Comparison of ENCODE assay signal across 15 cellular contexts in the genomic region with DNA sequence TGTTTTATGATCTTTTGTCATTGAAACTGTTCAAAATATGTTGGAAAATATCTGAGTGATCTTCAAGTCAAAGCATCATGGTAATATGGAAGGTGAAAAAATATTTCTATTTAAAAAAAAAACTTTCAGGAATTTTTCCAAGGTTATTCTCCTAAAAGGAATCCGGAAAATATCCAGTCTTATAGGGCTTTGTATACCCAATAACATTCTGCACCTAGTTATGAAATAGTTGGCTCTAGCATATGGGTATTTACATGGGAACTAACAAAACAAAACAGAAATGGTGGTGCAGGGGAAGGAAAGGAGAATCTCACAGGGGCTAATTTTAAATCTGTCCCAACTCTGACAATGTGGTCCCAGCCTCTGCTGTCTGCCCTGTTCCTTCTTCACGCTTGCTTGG.
DNase-seq lines count a peak whose midpoint lies in the region; ATAC-seq, FAIRE-seq and TF ChIP-seq lines count a peak whose summit lies in the region.
"Had no signal": no experiment of that assay in that cellular context is flagged by ENCODE, and none has a peak within 500 bp of the region (broad histone marks: within the 10 kb centered on the region; RNA-seq: fewer than 3 reads in every experiment).

No MANE protein-coding gene starts in this region.

- no peaks in the 10 kb centered on the region for H3K36me3 Mint-ChIP-seq in activated T-cell treated with anti-CD3 and anti-CD28 coated beads, Interleukin-2, amount 50 U/mL, for 24 hours (ENCODE audit: low read depth)
- no peaks in the 10 kb centered on the region for H3K36me3 Mint-ChIP-seq in neural progenitor cell

- peaks cover 2% of the 10 kb centered on the region for H3K4me1 Mint-ChIP-seq in activated T-cell treated with anti-CD3 and anti-CD28 coated beads, Interleukin-2, amount 50 U/mL, for 24 hours (ENCODE audit: low read depth)
- H3K4me1 Mint-ChIP-seq in neural progenitor cell: peaks cover 23% of the 10 kb centered on the region

- H3K9me3 ChIP-seq in neural progenitor cell (ENCODE audit: low read depth) (no peaks in the 10 kb centered on the region), upper lobe of right lung (no peaks in the 10 kb centered on the region)
- H3K9me3 ChIP-seq: neutrophil had no signal

- no peaks in the 10 kb centered on the region for H3K27me3 ChIP-seq in neural progenitor cell
- H3K27me3 ChIP-seq in upper lobe of right lung: no peaks in the 10 kb centered on the region
- H3K27me3 ChIP-seq: neutrophil had no signal

- no peak overlapping the region for H2AFZ ChIP-seq in neural progenitor cell (replicated peaks)

- H3K9me3 Mint-ChIP-seq in activated T-cell treated with anti-CD3 and anti-CD28 coated beads, Interleukin-2, amount 50 U/mL, for 24 hours: no peaks in the 10 kb centered on the region
- H3K9me3 Mint-ChIP-seq in neural progenitor cell: no peaks in the 10 kb centered on the region
- H3K9me3 Mint-ChIP-seq: activated T-helper 2 cell treated with anti-CD3 and anti-CD28 coated beads, Interferon-gamma antibody, Interleukin-2, Interleukin-4, amounts not matched to agents 10 μg/mL and 5 μg/mL and 100 μg/mL, durations not matched to agents 14 hours and 24 hours and 36 hours had no signal

- peak overlapping the region; percentile 4 for H3K27ac Mint-ChIP-seq in activated T-cell treated with anti-CD3 and anti-CD28 coated beads, Interleukin-2, amount 50 U/mL, for 24 hours
- peak overlapping the region; percentile 69 for H3K27ac Mint-ChIP-seq in neural progenitor cell
- H3K27ac Mint-ChIP-seq: activated T-helper 2 cell treated with anti-CD3 and anti-CD28 coated beads, Interferon-gamma antibody, Interleukin-2, Interleukin-4, amounts not matched to agents 10 μg/mL and 5 μg/mL and 100 μg/mL, durations not matched to agents 14 hours and 24 hours and 36 hours had no signal

- H3K4me3 ChIP-seq in coronary artery: no peak overlapping the region
- H3K4me3 ChIP-seq in neural progenitor cell: no peak overlapping the region
- H3K4me3 ChIP-seq in upper lobe of right lung: no peak overlapping the region

- H3F3A ChIP-seq in neural progenitor cell (ENCODE audit: low read depth): no peaks in the 10 kb centered on the region

- no peak overlapping the region for H3K4me2 ChIP-seq in neural progenitor cell

- no peak for FAIRE-seq in RCC 7860 (lab: Jason Lieb, UNC)

- H3K27me3 Mint-ChIP-seq in activated T-cell treated with anti-CD3 and anti-CD28 coated beads, Interleukin-2, amount 50 U/mL, for 24 hours: no peaks in the 10 kb centered on the region
- H3K27me3 Mint-ChIP-seq in neural progenitor cell (ENCODE audit: insufficient read depth, low read depth): peaks cover 4% of the 10 kb centered on the region

- intact Hi-C loops in upper lobe of right lung (cut with DNase I): no loop called here

- no peaks in the 10 kb centered on the region for H4K20me1 ChIP-seq in neural progenitor cell (ENCODE audit: low read depth)

- no peaks in the 10 kb centered on the region for H3K36me3 ChIP-seq in neural progenitor cell
- H3K36me3 ChIP-seq in upper lobe of right lung: no peaks in the 10 kb centered on the region
- H3K36me3 ChIP-seq: neutrophil had no signal

- no peak overlapping the region for H3K9ac ChIP-seq in neural progenitor cell

- H3K4me1 ChIP-seq in neural progenitor cell (no peaks in the 10 kb centered on the region), upper lobe of right lung (peaks cover 16% of the 10 kb centered on the region)

- ATAC-seq in upper lobe of right lung (no peak), HG03097 (IDR thresholded peaks at IDR 0.05; ENCODE audit: low FRiP score, unreplicated experiment) (no peak)
- ATAC-seq: stimulated activated naive CD8-positive, alpha-beta T cell treated with anti-CD3 and anti-CD28 coated beads, Interleukin-15, Interleukin-2, amounts not matched to agents 100 U/mL and 50 U/mL, for 24 hours had no signal

- H3K4me3 Mint-ChIP-seq in activated T-cell treated with anti-CD3 and anti-CD28 coated beads, Interleukin-2, amount 50 U/mL, for 24 hours: no peak overlapping the region
- H3K4me3 Mint-ChIP-seq in neural progenitor cell: no peak overlapping the region

- no peaks in the 10 kb centered on the region for H3K79me2 ChIP-seq in neural progenitor cell (ENCODE audit: low read depth)

- TF ChIP-seq CTCF in coronary artery (IDR thresholded peaks at IDR 0.05) (no peak), neural progenitor cell (IDR thresholded peaks at IDR 0.05) (no peak), upper lobe of right lung (IDR thresholded peaks at IDR 0.05) (no peak)

- DNase-seq in activated T-cell treated with anti-CD3 and anti-CD28 coated beads, Interleukin-2, amount 50 U/mL, for 24 hours: no peak
- DNase-seq in activated T-cell treated with anti-CD3 and anti-CD28 coated beads for 4 hours: no peak
- DNase-seq in coronary artery (ENCODE audit: low spot score): no peak
- DNase-seq in neural progenitor cell (ENCODE audit: low spot score): no peak
- DNase-seq in upper lobe of right lung: no peak
- no peak for DNase-seq in HUDEP-2 (lab: John Stamatoyannopoulos, UW; ENCODE audit: unreplicated experiment in 76 of 76)
- DNase-seq in RCC 7860 (ENCODE audit: low spot score): no peak
- DNase-seq: central memory CD4-positive, alpha-beta T cell; NCI-H1417 treated with DMSO at 0.1 percent for 48 hours; NCI-H748 treated with DMSO at 0.1 percent for 48 hours; stimulated activated naive CD8-positive, alpha-beta T cell treated with anti-CD3 and anti-CD28 coated beads, Interleukin-15, Interleukin-2, amounts not matched to agents 100 U/mL and 50 U/mL, for 24 hours had no signal

- H3K27ac ChIP-seq in coronary artery: peak overlapping the region; percentile 85 to 91
- no peak overlapping the region for H3K27ac ChIP-seq in neural progenitor cell
- H3K27ac ChIP-seq in upper lobe of right lung: peak overlapping the region; percentile 53
- H3K27ac ChIP-seq: 22Rv1, neutrophil had no signal
